In the genomic region with DNA sequence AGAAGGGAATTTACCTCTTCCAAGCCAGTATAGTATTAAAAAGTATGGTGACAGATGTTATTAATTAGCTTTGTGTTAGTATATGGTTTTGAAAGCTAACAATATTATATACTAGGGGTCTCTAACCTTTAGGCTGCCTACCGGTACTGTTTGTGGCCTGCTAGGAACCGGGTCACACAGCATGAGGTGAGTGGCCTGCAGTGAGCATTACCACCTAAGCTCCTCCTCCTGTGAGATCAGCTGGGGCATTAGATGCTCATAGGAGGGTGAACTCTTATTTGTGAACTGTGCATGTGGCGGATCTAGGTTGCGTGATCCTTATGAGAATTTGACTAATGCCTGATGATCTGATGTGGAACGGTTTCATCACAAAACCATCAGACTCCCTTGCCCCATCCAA, we compare ENCODE assay signal across 37 cellular contexts.
"Had no signal": no experiment of that assay in that cellular context is flagged by ENCODE, and none has a peak within 500 bp of the region (broad histone marks: within the 10 kb centered on the region; RNA-seq: fewer than 3 reads in every experiment).

No MANE protein-coding gene starts in this region.

- H3K36me3 Mint-ChIP-seq: activated CD8-positive, alpha-beta memory T cell treated with anti-CD3 and anti-CD28 coated beads, Interleukin-2, amount 10 ng/mL, durations not matched to agents 7 days and 5 days; activated naive CD4-positive, alpha-beta T cell treated with anti-CD3 and anti-CD28 coated beads, Interleukin-2, amount 10 ng/mL, durations not matched to agents 7 days and 5 days; activated naive CD4-positive, alpha-beta T cell treated with anti-CD3 and anti-CD28 coated beads, Interleukin-2, amount 50 U/mL, for 24 hours; activated naive CD8-positive, alpha-beta T cell; activated naive CD8-positive, alpha-beta T cell treated with anti-CD3 and anti-CD28 coated beads, Interleukin-2, amount 10 ng/mL, durations not matched to agents 7 days and 5 days; brain had no signal

- H3K4me1 Mint-ChIP-seq: activated CD4-positive, alpha-beta memory T cell treated with anti-CD3 and anti-CD28 coated beads, Interleukin-2, amount 10 ng/mL, durations not matched to agents 7 days and 5 days; activated CD4-positive, alpha-beta T cell treated with anti-CD3 and anti-CD28 coated beads for 36 hours; activated CD4-positive, alpha-beta T cell treated with anti-CD3 and anti-CD28 coated beads, Interleukin-2, amount 10 ng/mL, durations not matched to agents 7 days and 5 days; activated CD8-positive, alpha-beta memory T cell treated with anti-CD3 and anti-CD28 coated beads, Interleukin-2, amount 10 ng/mL, durations not matched to agents 7 days and 5 days; activated naive CD4-positive, alpha-beta T cell treated with anti-CD3 and anti-CD28 coated beads, Interleukin-2, amount 10 ng/mL, durations not matched to agents 7 days and 5 days; activated naive CD4-positive, alpha-beta T cell treated with anti-CD3 and anti-CD28 coated beads, Interleukin-2, amount 50 U/mL, for 24 hours; activated naive CD8-positive, alpha-beta T cell treated with anti-CD3 and anti-CD28 coated beads, Interleukin-2, amount 10 ng/mL, durations not matched to agents 7 days and 5 days; activated naive CD8-positive, alpha-beta T cell treated with anti-CD3 and anti-CD28 coated beads, Interleukin-2, amount 50 U/mL, for 24 hours; central memory CD8-positive, alpha-beta T cell had no signal

- H3K27me3 ChIP-seq: ascending aorta, cardiac muscle cell had no signal

- H3K27me3 Mint-ChIP-seq: activated CD4-positive, alpha-beta memory T cell treated with anti-CD3 and anti-CD28 coated beads, Interleukin-2, amount 10 ng/mL, durations not matched to agents 7 days and 5 days; activated CD4-positive, alpha-beta T cell treated with anti-CD3 and anti-CD28 coated beads for 36 hours; activated CD4-positive, alpha-beta T cell treated with anti-CD3 and anti-CD28 coated beads, Interleukin-2, amount 10 ng/mL, durations not matched to agents 7 days and 5 days; activated CD8-positive, alpha-beta memory T cell treated with anti-CD3 and anti-CD28 coated beads, Interleukin-2, amount 10 ng/mL, durations not matched to agents 7 days and 5 days; activated naive CD4-positive, alpha-beta T cell treated with anti-CD3 and anti-CD28 coated beads, Interleukin-2, amount 10 ng/mL, durations not matched to agents 7 days and 5 days; activated naive CD4-positive, alpha-beta T cell treated with anti-CD3 and anti-CD28 coated beads, Interleukin-2, amount 50 U/mL, for 24 hours; activated naive CD8-positive, alpha-beta T cell; activated naive CD8-positive, alpha-beta T cell treated with anti-CD3 and anti-CD28 coated beads, Interleukin-2, amount 10 ng/mL, durations not matched to agents 7 days and 5 days; activated naive CD8-positive, alpha-beta T cell treated with anti-CD3 and anti-CD28 coated beads, Interleukin-2, amount 50 U/mL, for 24 hours; activated T-cell treated with anti-CD3 and anti-CD28 coated beads, Interleukin-2, amount 50 U/mL, for 24 hours; brain; central memory CD8-positive, alpha-beta T cell had no signal

- H3K27ac ChIP-seq: ascending aorta, cardiac muscle cell, VCaP had no signal

- H3K36me3 ChIP-seq: ascending aorta, cardiac muscle cell had no signal

- H3K27ac Mint-ChIP-seq: activated CD4-positive, alpha-beta memory T cell treated with anti-CD3 and anti-CD28 coated beads, Interleukin-2, amount 10 ng/mL, durations not matched to agents 7 days and 5 days; activated CD4-positive, alpha-beta T cell treated with anti-CD3 and anti-CD28 coated beads for 36 hours; activated CD4-positive, alpha-beta T cell treated with anti-CD3 and anti-CD28 coated beads, Interleukin-2, amount 10 ng/mL, durations not matched to agents 7 days and 5 days; activated CD8-positive, alpha-beta memory T cell treated with anti-CD3 and anti-CD28 coated beads, Interleukin-2, amount 10 ng/mL, durations not matched to agents 7 days and 5 days; activated CD8-positive, alpha-beta T cell treated with anti-CD3 and anti-CD28 coated beads, Interleukin-2, amount 10 ng/mL, durations not matched to agents 7 days and 5 days; activated naive CD4-positive, alpha-beta T cell treated with anti-CD3 and anti-CD28 coated beads, Interleukin-2, amount 10 ng/mL, durations not matched to agents 7 days and 5 days; activated naive CD4-positive, alpha-beta T cell treated with anti-CD3 and anti-CD28 coated beads, Interleukin-2, amount 50 U/mL, for 24 hours; activated naive CD8-positive, alpha-beta T cell; activated naive CD8-positive, alpha-beta T cell treated with anti-CD3 and anti-CD28 coated beads, Interleukin-2, amount 10 ng/mL, durations not matched to agents 7 days and 5 days; activated naive CD8-positive, alpha-beta T cell treated with anti-CD3 and anti-CD28 coated beads, Interleukin-2, amount 50 U/mL, for 24 hours; activated T-cell treated with anti-CD3 and anti-CD28 coated beads, Interleukin-2, amount 50 U/mL, for 24 hours; activated T-helper 2 cell treated with anti-CD3 and anti-CD28 coated beads, Interferon-gamma antibody, Interleukin-2, Interleukin-4, amounts not matched to agents 10 μg/mL and 5 μg/mL and 100 μg/mL, durations not matched to agents 14 hours and 24 hours and 36 hours; brain; T-helper 1 cell treated with Interleukin-12 subunit alpha and Interleukin-12 subunit beta and Interleukin-4 antibody, amounts not matched to agents 30 μg/mL and 1 μg/mL, for 36 hours; T-helper 2 cell treated with Interferon-gamma antibody and Interleukin-4, amounts not matched to agents 5 μg/mL and 100 μg/mL, for 36 hours had no signal

- ATAC-seq: activated CD4-positive, alpha-beta T cell treated with anti-CD3 and anti-CD28 coated beads for 36 hours; activated CD4-positive, CD25-positive, alpha-beta regulatory T cell treated with anti-CD3 and anti-CD28 coated beads, Interleukin-2, amount 50 U/mL, for 24 hours; activated CD8-positive, alpha-beta memory T cell treated with anti-CD3 and anti-CD28 coated beads, Interleukin-2, amount 10 ng/mL, durations not matched to agents 7 days and 5 days; activated CD8-positive, alpha-beta T cell treated with anti-CD3 and anti-CD28 coated beads, Interleukin-2, amount 10 ng/mL, durations not matched to agents 7 days and 5 days; activated naive CD8-positive, alpha-beta T cell treated with anti-CD3 and anti-CD28 coated beads, Interleukin-2, amount 50 U/mL, for 24 hours had no signal

- DNase-seq: activated CD4-positive, alpha-beta memory T cell treated with anti-CD3 and anti-CD28 coated beads, Interleukin-2, amount 10 ng/mL, durations not matched to agents 7 days and 5 days; activated CD4-positive, alpha-beta T cell treated with anti-CD3 and anti-CD28 coated beads for 1 hour; activated CD4-positive, alpha-beta T cell treated with anti-CD3 and anti-CD28 coated beads for 36 hours; activated CD4-positive, alpha-beta T cell treated with anti-CD3 and anti-CD28 coated beads for 48 hours; activated CD4-positive, alpha-beta T cell treated with anti-CD3 and anti-CD28 coated beads, Interleukin-2, amount 10 ng/mL, durations not matched to agents 7 days and 5 days; activated CD4-positive, alpha-beta T cell treated with anti-CD3 and anti-CD28 coated beads, Interleukin-2, amount 50 U/mL, for 48 hours; activated CD4-positive, CD25-positive, alpha-beta regulatory T cell; activated CD8-positive, alpha-beta memory T cell treated with anti-CD3 and anti-CD28 coated beads for 24 hours; activated CD8-positive, alpha-beta memory T cell treated with anti-CD3 and anti-CD28 coated beads, Interleukin-2, amount 10 ng/mL, durations not matched to agents 7 days and 5 days; activated CD8-positive, alpha-beta memory T cell treated with anti-CD3 and anti-CD28 coated beads, Interleukin-2, amount 50 U/mL, for 48 hours; activated CD8-positive, alpha-beta T cell treated with anti-CD3 and anti-CD28 coated beads, Interleukin-2, amount 10 ng/mL, durations not matched to agents 7 days and 5 days; activated effector memory CD4-positive, alpha-beta T cell treated with Interleukin-2 at 50 U/mL for 16 hours; activated gamma-delta T cell; activated naive CD4-positive, alpha-beta T cell treated with anti-CD3 and anti-CD28 coated beads, Interleukin-2, amount 10 ng/mL, durations not matched to agents 7 days and 5 days; activated naive CD4-positive, alpha-beta T cell treated with Interleukin-2 at 50 U/mL for 16 hours; activated naive CD8-positive, alpha-beta T cell treated with anti-CD3 and anti-CD28 coated beads, Interleukin-2, amount 10 ng/mL, durations not matched to agents 7 days and 5 days; activated naive CD8-positive, alpha-beta T cell treated with anti-CD3 and anti-CD28 coated beads, Interleukin-2, amount 50 U/mL, for 24 hours; activated T-cell treated with anti-CD3 and anti-CD28 coated beads, Interleukin-2, amount 50 U/mL, for 24 hours; activated T-cell treated with anti-CD3 and anti-CD28 coated beads, Interleukin-2, amount 50 U/mL, for 48 hours; amygdala; anterior cingulate cortex; caudate nucleus; cerebellar nuclear complex; T-helper 1 cell; T-helper 2 cell; T-helper 9 cell had no signal

- H3K4me3 Mint-ChIP-seq: activated CD4-positive, alpha-beta memory T cell treated with anti-CD3 and anti-CD28 coated beads, Interleukin-2, amount 10 ng/mL, durations not matched to agents 7 days and 5 days; activated CD4-positive, alpha-beta T cell treated with anti-CD3 and anti-CD28 coated beads for 36 hours; activated CD4-positive, alpha-beta T cell treated with anti-CD3 and anti-CD28 coated beads, Interleukin-2, amount 10 ng/mL, durations not matched to agents 7 days and 5 days; activated CD8-positive, alpha-beta memory T cell treated with anti-CD3 and anti-CD28 coated beads, Interleukin-2, amount 10 ng/mL, durations not matched to agents 7 days and 5 days; activated CD8-positive, alpha-beta T cell treated with anti-CD3 and anti-CD28 coated beads, Interleukin-2, amount 10 ng/mL, durations not matched to agents 7 days and 5 days; activated naive CD4-positive, alpha-beta T cell treated with anti-CD3 and anti-CD28 coated beads, Interleukin-2, amount 10 ng/mL, durations not matched to agents 7 days and 5 days; activated naive CD4-positive, alpha-beta T cell treated with anti-CD3 and anti-CD28 coated beads, Interleukin-2, amount 50 U/mL, for 24 hours; activated naive CD8-positive, alpha-beta T cell; activated naive CD8-positive, alpha-beta T cell treated with anti-CD3 and anti-CD28 coated beads, Interleukin-2, amount 10 ng/mL, durations not matched to agents 7 days and 5 days; activated naive CD8-positive, alpha-beta T cell treated with anti-CD3 and anti-CD28 coated beads, Interleukin-2, amount 50 U/mL, for 24 hours; activated T-cell treated with anti-CD3 and anti-CD28 coated beads, Interleukin-2, amount 50 U/mL, for 24 hours; brain; central memory CD8-positive, alpha-beta T cell; T-helper 1 cell treated with Interleukin-12 subunit alpha and Interleukin-12 subunit beta and Interleukin-4 antibody, amounts not matched to agents 30 μg/mL and 1 μg/mL, for 36 hours; T-helper 2 cell treated with Interferon-gamma antibody and Interleukin-4, amounts not matched to agents 5 μg/mL and 100 μg/mL, for 36 hours had no signal

- H3K4me1 ChIP-seq: ascending aorta had no signal

- H3K4me3 ChIP-seq: ascending aorta, cardiac muscle cell had no signal

- H3K9me3 Mint-ChIP-seq: activated CD4-positive, alpha-beta memory T cell treated with anti-CD3 and anti-CD28 coated beads, Interleukin-2, amount 10 ng/mL, durations not matched to agents 7 days and 5 days; activated naive CD8-positive, alpha-beta T cell treated with anti-CD3 and anti-CD28 coated beads, Interleukin-2, amount 10 ng/mL, durations not matched to agents 7 days and 5 days; brain; T-helper 1 cell treated with Interleukin-12 subunit alpha and Interleukin-12 subunit beta and Interleukin-4 antibody, amounts not matched to agents 30 μg/mL and 1 μg/mL, for 36 hours had no signal

- H3K9me3 ChIP-seq: ascending aorta had no signal
